In the genomic region with DNA sequence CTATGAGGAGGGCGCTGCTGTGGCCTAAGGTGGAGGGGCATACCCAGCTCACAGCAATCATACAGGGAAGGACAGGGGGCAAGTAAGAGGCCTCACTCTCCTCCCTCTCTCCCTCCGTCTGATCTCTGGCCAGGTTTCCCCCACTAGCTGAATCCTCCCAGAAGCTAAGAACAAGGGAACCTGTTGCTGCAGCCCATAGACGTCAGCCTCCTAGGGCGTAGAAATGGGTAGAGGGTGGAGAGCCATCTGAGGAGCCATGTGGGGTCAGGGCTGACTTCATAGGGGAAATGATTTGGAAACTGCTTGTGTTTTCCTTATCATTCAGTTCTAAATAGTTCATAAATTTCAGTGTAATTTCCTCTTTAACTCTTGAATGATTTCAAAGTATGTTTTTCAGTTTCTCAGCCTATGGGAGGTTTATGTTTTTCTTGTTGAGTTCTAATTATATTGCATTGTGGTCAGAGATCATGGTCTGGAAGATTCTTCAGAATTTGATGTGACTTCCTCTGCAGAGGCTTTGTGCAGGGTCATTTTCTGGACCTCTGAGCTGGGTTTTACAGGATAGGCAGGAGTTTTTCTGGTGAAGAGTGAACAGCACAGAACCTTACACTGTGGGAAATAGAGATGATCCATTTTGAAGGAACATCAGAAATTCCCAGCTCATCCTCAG, we compare ENCODE assay signal across 17 cellular contexts. TPM values are rescaled to one million over a fixed set of nuclear protein-coding genes. Genes with fewer than 3 reads are reported as not detected.
DNase-seq lines count a peak whose midpoint lies in the region; ATAC-seq, FAIRE-seq and TF ChIP-seq lines count a peak whose summit lies in the region.
"Had no signal": no experiment of that assay in that cellular context is flagged by ENCODE, and none has a peak within 500 bp of the region (broad histone marks: within the 10 kb centered on the region; RNA-seq: fewer than 3 reads in every experiment).

No MANE protein-coding gene starts in this region.

- no peak overlapping the region for H2BK120ac ChIP-seq in IMR-90 (ENCODE audit: low read depth, low read length)

- H3K9me3 ChIP-seq in IMR-90 (ENCODE audit: control insufficient read depth, insufficient read depth, low read length): no peaks in the 10 kb centered on the region
- H3K9me3 ChIP-seq in GM12878 (replicated peaks; ENCODE audit: control insufficient read depth, insufficient read depth, low read length): no peaks in the 10 kb centered on the region
- H3K9me3 ChIP-seq: Peyer's patch had no signal

- no peak overlapping the region for H2AK9ac ChIP-seq in IMR-90 (replicated peaks; ENCODE audit: low read depth, low read length, poor library complexity)

- peaks cover 16% of the 10 kb centered on the region for H3K79me2 ChIP-seq in GM12878 (ENCODE audit: control insufficient read depth, insufficient read depth, low read length)

- DNase-seq in natural killer cell (no peak), IMR-90 (no peak), GM12878 (ENCODE audit: low read depth, low spot score) (no peak)
- DNase-seq in natural killer cell treated with Interleukin-12 subunit alpha and Interleukin-12 subunit beta and Interleukin-15 and Interleukin-18, amount 100 ng/mL, for 72 hours (ENCODE audit: low spot score): no peak
- DNase-seq in stimulated activated naive B cell treated with anti-CD40 and anti-IgM and Interleukin-4, amounts not matched to agents 10 μg/mL and 1 μg/mL and 100 μg/mL, for 72 hours: peak; percentile 62
- DNase-seq: C1 segment of cervical spinal cord, COR-L47, DMS153, NCI-H2029, NCI-H2171 treated with DMSO at 0.1 percent for 48 hours, NCI-H510A, Right ventricle myocardium superior had no signal

- TF ChIP-seq RAD21 in IMR-90 (IDR thresholded peaks at IDR 0.05; ENCODE audit: low read length) (no peak), GM12878 (IDR thresholded peaks at IDR 0.05; ENCODE audit: insufficient read depth, low read depth, low read length) (no peak)

- WGBS in IMR-90 (ENCODE audit: extremely low coverage in 2 of 2, insufficient read length in 1 of 2), 2 experiments: no CpG with 5 or more reads among the region's 4 CpGs
- WGBS in GM12878 (ENCODE audit: insufficient coverage, insufficient replicate concordance, low lambda C conversion rate, missing lambda C conversion rate): 64% methylated on average over 4 of the region's 4 CpGs

- H3K4me3 Mint-ChIP-seq in natural killer cell: no peak overlapping the region
- no peak overlapping the region for H3K4me3 Mint-ChIP-seq in natural killer cell treated with Interleukin-12 subunit alpha and Interleukin-12 subunit beta and Interleukin-15 and Interleukin-18, amount 100 ng/mL, for 72 hours
- H3K4me3 Mint-ChIP-seq in stimulated activated naive B cell treated with anti-CD40 and anti-IgM and Interleukin-4, amounts not matched to agents 10 μg/mL and 1 μg/mL and 100 μg/mL, for 72 hours: peak overlapping the region; percentile 57 to 89

- no peak for FAIRE-seq in GM12878 (lab: Jason Lieb, UNC)

- no peaks in the 10 kb centered on the region for H3K36me3 Mint-ChIP-seq in natural killer cell
- H3K36me3 Mint-ChIP-seq in natural killer cell treated with Interleukin-12 subunit alpha and Interleukin-12 subunit beta and Interleukin-15 and Interleukin-18, amount 100 ng/mL, for 72 hours: no peaks in the 10 kb centered on the region
- H3K36me3 Mint-ChIP-seq in stimulated activated naive B cell treated with anti-CD40 and anti-IgM and Interleukin-4, amounts not matched to agents 10 μg/mL and 1 μg/mL and 100 μg/mL, for 72 hours: peaks cover 14 to 15% of the 10 kb centered on the region in 2 donors

- RAD21 ChIA-PET in GM12878 (lab: Charles Lee; ENCODE audit: unreplicated experiment): no interaction called here

- no peak overlapping the region for H2BK15ac ChIP-seq in IMR-90 (ENCODE audit: low read depth, low read length)

- no peak for ATAC-seq in natural killer cell
- ATAC-seq in natural killer cell treated with Interleukin-12 subunit alpha and Interleukin-12 subunit beta and Interleukin-15 and Interleukin-18, amount 100 ng/mL, for 72 hours: no peak
- ATAC-seq in IMR-90 (ENCODE audit: low read depth): no peak
- ATAC-seq in GM12878: no peak
- ATAC-seq in stimulated activated naive B cell treated with anti-CD40 and anti-IgM and Interleukin-4, amounts not matched to agents 10 μg/mL and 1 μg/mL and 100 μg/mL, for 72 hours (replicated peaks): peak; percentile 75
- ATAC-seq in HG03175 (IDR thresholded peaks at IDR 0.05; ENCODE audit: unreplicated experiment): no peak
- no peak for ATAC-seq in HG03571 (IDR thresholded peaks at IDR 0.05; ENCODE audit: unreplicated experiment)
- ATAC-seq: SK-N-SH treated with all-trans-retinoic acid at 6 μM for 48 hours had no signal

- H4K20me1 ChIP-seq in IMR-90 (ENCODE audit: insufficient read depth, low read length) (0 out of 2 replicates have a peak, but pooled peaks cover 8% of the 10 kb centered on the region), GM12878 (ENCODE audit: control insufficient read depth, insufficient read depth) (no peaks in the 10 kb centered on the region)

- H3K4me2 ChIP-seq in IMR-90 (ENCODE audit: low read depth, low read length) (no peak overlapping the region), GM12878 (ENCODE audit: control insufficient read depth, insufficient read depth) (peak overlapping the region; percentile 17)

- H3K27me3 Mint-ChIP-seq in natural killer cell (ENCODE audit: low read depth in 2 of 2): no peaks in the 10 kb centered on the region
- H3K27me3 Mint-ChIP-seq in natural killer cell treated with Interleukin-12 subunit alpha and Interleukin-12 subunit beta and Interleukin-15 and Interleukin-18, amount 100 ng/mL, for 72 hours: no peaks in the 10 kb centered on the region
- no peaks in the 10 kb centered on the region for H3K27me3 Mint-ChIP-seq in stimulated activated naive B cell treated with anti-CD40 and anti-IgM and Interleukin-4, amounts not matched to agents 10 μg/mL and 1 μg/mL and 100 μg/mL, for 72 hours

- H3K27me3 ChIP-seq in IMR-90 (ENCODE audit: control insufficient read depth, insufficient read depth, low read length): no peaks in the 10 kb centered on the region
- no peaks in the 10 kb centered on the region for H3K27me3 ChIP-seq in GM12878 (replicated peaks in 1 of 2; ENCODE audit: control insufficient read depth in 2 of 2, insufficient read depth in 2 of 2, low read length in 1 of 2)
- H3K27me3 ChIP-seq: Peyer's patch had no signal

- peak overlapping the region; percentile 27 to 94 for H3K27ac Mint-ChIP-seq in natural killer cell
- H3K27ac Mint-ChIP-seq in natural killer cell treated with Interleukin-12 subunit alpha and Interleukin-12 subunit beta and Interleukin-15 and Interleukin-18, amount 100 ng/mL, for 72 hours: peak overlapping the region in 1 of 2 donors; percentile 91
- H3K27ac Mint-ChIP-seq in stimulated activated naive B cell treated with anti-CD40 and anti-IgM and Interleukin-4, amounts not matched to agents 10 μg/mL and 1 μg/mL and 100 μg/mL, for 72 hours: peak overlapping the region; percentile 95

- peaks cover 17% of the 10 kb centered on the region for H3K9me1 ChIP-seq in IMR-90 (ENCODE audit: insufficient read depth, low read length)

- no peak overlapping the region for H2AK5ac ChIP-seq in IMR-90 (ENCODE audit: low read depth, low read length)

- intact Hi-C loops in natural killer cell (cut with micrococcal nuclease): loop anchor here (5.0 kb wide), 1 partner anchor 98 kb away; the partner anchor contains the start of gene EFCAB14
- intact Hi-C loops in IMR-90 (cut with micrococcal nuclease): loop anchor here (5.0 kb wide), 1 partner anchor 98 kb away; the partner anchor contains the start of gene EFCAB14
- intact Hi-C loops in GM12878 (cut with micrococcal nuclease; ENCODE audit: unreplicated experiment): loop anchor here (5.0 kb wide), 2 partner anchors 48 to 98 kb away; partner anchors contain the start of genes ATPAF1 and EFCAB14

- H4K5ac ChIP-seq in IMR-90 (ENCODE audit: low read depth, low read length): no peak overlapping the region

- H3K4me3 ChIP-seq in IMR-90 (ENCODE audit: insufficient read depth, low read depth, low read length): no peak overlapping the region
- H3K4me3 ChIP-seq in GM12878: no peak overlapping the region
- H3K4me3 ChIP-seq: Peyer's patch had no signal

- peaks cover 14 to 27% of the 10 kb centered on the region in 2 experiments for H3K79me1 ChIP-seq in IMR-90 (ENCODE audit: low read depth in 1 of 2, low read length in 2 of 2)

- dilution Hi-C loops in IMR-90 (cut with HindIII; ENCODE audit: low sequenced_read_pairs, unreplicated experiment): no loop called here

- CTCF ChIA-PET in IMR-90 (lab: Yijun Ruan, JAX) (interaction anchor here (0.5 kb wide), 1 partner anchor 74 kb away, joined by 5 read pairs; no protein-coding TSS in a partner anchor), GM12878 (lab: Yijun Ruan, JAX) (interaction anchor here (0.6 to 2.7 kb wide), 5 partner anchors 15 to 241 kb away, joined by 3 to 20 read pairs (median 3); partner anchors contain the start of genes ATPAF1 and MKNK1)

- H2BK20ac ChIP-seq in IMR-90 (ENCODE audit: low read depth, low read length): no peak overlapping the region; the same call in 1 of the 2 replicates

- no peaks in the 10 kb centered on the region for H3K9me3 Mint-ChIP-seq in natural killer cell
- H3K9me3 Mint-ChIP-seq in natural killer cell treated with Interleukin-12 subunit alpha and Interleukin-12 subunit beta and Interleukin-15 and Interleukin-18, amount 100 ng/mL, for 72 hours: no peaks in the 10 kb centered on the region
- H3K9me3 Mint-ChIP-seq in stimulated activated naive B cell treated with anti-CD40 and anti-IgM and Interleukin-4, amounts not matched to agents 10 μg/mL and 1 μg/mL and 100 μg/mL, for 72 hours: no peaks in the 10 kb centered on the region

- H2BK5ac ChIP-seq in IMR-90 (ENCODE audit: low read depth, low read length, poor library complexity, severe bottlenecking): no peak overlapping the region

- no peak for TF ChIP-seq EP300 in GM12878 (IDR thresholded peaks at IDR 0.05; ENCODE audit: borderline replicate concordance in 1 of 2, control insufficient read depth in 1 of 2, low read depth in 2 of 2, low read length in 2 of 2)

- no peak overlapping the region for H3K23ac ChIP-seq in IMR-90 (ENCODE audit: low read depth, low read length)

- H3K4me1 Mint-ChIP-seq in natural killer cell: peaks cover 23 to 34% of the 10 kb centered on the region in 2 donors
- peaks cover 26% of the 10 kb centered on the region in 2 donors for H3K4me1 Mint-ChIP-seq in natural killer cell treated with Interleukin-12 subunit alpha and Interleukin-12 subunit beta and Interleukin-15 and Interleukin-18, amount 100 ng/mL, for 72 hours (ENCODE audit: low read depth in 2 of 2)
- peaks cover 65 to 84% of the 10 kb centered on the region in 2 donors for H3K4me1 Mint-ChIP-seq in stimulated activated naive B cell treated with anti-CD40 and anti-IgM and Interleukin-4, amounts not matched to agents 10 μg/mL and 1 μg/mL and 100 μg/mL, for 72 hours

- TF ChIP-seq CTCF in natural killer cell (IDR thresholded peaks at IDR 0.05) (no peak), IMR-90 (conservative IDR thresholded peaks at IDR 0.05; ENCODE audit: low read depth, low read length) (no peak), GM12878 (IDR thresholded peaks at IDR 0.05 in 2 of 3, conservative IDR thresholded peaks at IDR 0.05 in 1 of 3; ENCODE audit: control insufficient read depth in 2 of 3, extremely low read depth in 1 of 3, insufficient read depth in 1 of 3, low read depth in 3 of 3, low read length in 3 of 3) (no peak)

- H3K56ac ChIP-seq in IMR-90 (ENCODE audit: extremely low read depth, insufficient read depth, low read length): no peak overlapping the region

- no peak overlapping the region for H3K9ac ChIP-seq in IMR-90 (ENCODE audit: low read depth, low read length)
- H3K9ac ChIP-seq in GM12878 (ENCODE audit: control insufficient read depth, insufficient read depth, low read length): no peak overlapping the region

- POLR2A ChIA-PET in IMR-90 (lab: Charles Lee; ENCODE audit: unreplicated experiment): no interaction called here
- POLR2A ChIA-PET in GM12878 (lab: Charles Lee): interaction anchor here (8.8 kb wide), 1 partner anchor 15 kb away, joined by 124 read pairs; the partner anchor contains the start of gene MKNK1

- TF ChIP-seq POLR2A in IMR-90 (IDR thresholded peaks at IDR 0.05; ENCODE audit: low read depth, low read length) (no peak), GM12878 (IDR thresholded peaks at IDR 0.05; ENCODE audit: low read depth, low read length) (no peak)

- no peak overlapping the region for H3K18ac ChIP-seq in IMR-90 (ENCODE audit: low read depth, low read length)

- no TSS peak for BruUV-seq in IMR-90 (replicated peaks; lab: Mats Ljungman, UMichigan)
- no TSS peak for BruUV-seq in GM12878 (replicated peaks; lab: Mats Ljungman, UMichigan)

- H3K36me3 ChIP-seq in IMR-90 (ENCODE audit: control insufficient read depth, insufficient read depth, low read length): no peaks in the 10 kb centered on the region
- H3K36me3 ChIP-seq in GM12878 (ENCODE audit: control insufficient read depth in 2 of 2, insufficient read depth in 2 of 2, low read length in 1 of 2): no peaks in the 10 kb centered on the region
- H3K36me3 ChIP-seq: Peyer's patch had no signal

- H3K4me1 ChIP-seq in IMR-90 (ENCODE audit: control insufficient read depth, insufficient read depth, low read length) (peaks cover 14% of the 10 kb centered on the region), GM12878 (ENCODE audit: control insufficient read depth, insufficient read depth, low read length) (peaks cover 36% of the 10 kb centered on the region)

- H3K27ac ChIP-seq in IMR-90 (ENCODE audit: insufficient read depth, low read length) (no peak overlapping the region), GM12878 (ENCODE audit: control insufficient read depth, insufficient read depth) (no peak overlapping the region; the same call in 1 of the 2 replicates)
- H3K27ac ChIP-seq: Peyer's patch had no signal

- in situ Hi-C loops in IMR-90 (cut with MboI; ENCODE audit: low sequenced_read_pairs): no loop called here
- in situ Hi-C loops in GM12878 (cut with MboI): no loop called here

- SMC1A ChIA-PET in GM12878 (lab: Charles Lee; ENCODE audit: uncharacterized antibody, unreplicated experiment): interaction anchor here (1.4 to 5.7 kb wide), 2 partner anchors 12 to 14 kb away, joined by 4 to 53 read pairs; partner anchors contain the start of gene MKNK1

- no peak overlapping the region for H3K14ac ChIP-seq in IMR-90 (replicated peaks; ENCODE audit: low read depth, low read length)

- no peak overlapping the region for H4K8ac ChIP-seq in IMR-90 (ENCODE audit: low read depth in 2 of 2, low read length in 2 of 2)

- H4K91ac ChIP-seq in IMR-90 (ENCODE audit: insufficient read depth, low read depth, low read length): no peak overlapping the region

- H2AFZ ChIP-seq in IMR-90 (replicated peaks; ENCODE audit: low read length, poor library complexity) (peak overlapping the region; percentile 9), GM12878 (ENCODE audit: control insufficient read depth, low read depth, low read length) (peak overlapping the region; percentile 23; the same call in 1 of the 2 replicates)

- H3K4ac ChIP-seq in IMR-90 (ENCODE audit: low read depth, low read length): no peak overlapping the region

RNA-seq across cellular contexts. Expression of gene MOB3C, which starts 2.3 kb away (rescaled TPM):
- total RNA-seq in natural killer cell (10 to 100 TPM; 16.7 to 25.1 (median 19.2) TPM), IMR-90 (2012; rRNA removed) (6.4 and 7.3 TPM in 2 replicates), GM12878 (2014; rRNA removed) (10.3 and 11.1 TPM in 2 replicates), GM12878 (2014; rRNA removed; fragmentation: Illumina TruSeq; extraction: Trizol) (8.4 and 8.6 TPM in 2 replicates), GM12878 (2021) (9.9 and 11.4 TPM in 2 replicates)
- 10 to 100 TPM; 12.3 to 20.7 TPM for total RNA-seq in natural killer cell treated with Interleukin-12 subunit alpha and Interleukin-12 subunit beta and Interleukin-15 and Interleukin-18, amount 100 ng/mL, for 72 hours
- polyA plus RNA-seq in IMR-90 (2012; rRNA removed) (8.3 and 9.0 TPM in 2 replicates), GM12878 (2011; rRNA removed) (12.4 and 16.0 TPM in 2 replicates), GM12878 (2014; fragmentation: Illumina TruSeq; extraction: Trizol) (10.3 and 12.8 TPM in 2 replicates), GM12878 (2014; fragmentation: Nextera tagmentation; extraction: Ambion mirVana) (1 to 10 TPM; 1.0 to 4.1 TPM), GM12878 (2014; rRNA removed) (9.8 and 10.7 TPM in 2 replicates), GM12878 (2016; fragmentation: Nextera tagmentation; extraction: Ambion mirVana) (1 to 10 TPM; 5.6 to 5.9 TPM)
- 7.2 and 9.7 TPM in 2 replicates for polyA plus RNA-seq in IMR-90 (2012; cell fraction: cytosol; rRNA removed)
- 22.3 and 26.0 TPM in 2 replicates for polyA plus RNA-seq in IMR-90 (2012; cell fraction: nucleus; rRNA removed; ENCODE audit: low replicate concordance)
- 18.1 and 19.8 TPM in 2 replicates for total RNA-seq in GM12878 (2013; cell fraction: nucleolus; rRNA removed)
- 8.6 TPM for polyA plus RNA-seq in GM12878 (2011; ENCODE audit: low read depth)
- 16.4 and 17.1 TPM in 2 replicates for polyA plus RNA-seq in GM12878 (2011; cell fraction: cytosol; rRNA removed)
- 19.9 and 24.1 TPM in 2 replicates for polyA plus RNA-seq in GM12878 (2011; cell fraction: nucleus; rRNA removed)
- 10.2 and 11.3 TPM in 2 replicates for polyA plus RNA-seq in GM12878 (2012)
- polyA minus RNA-seq in GM12878 (2011; rRNA and poly(A)+ RNA removed): 14.6 and 18.1 TPM in 2 replicates
- polyA minus RNA-seq in GM12878 (2011; cell fraction: cytosol; rRNA and poly(A)+ RNA removed): 2.7 and 4.0 TPM in 2 replicates
- polyA minus RNA-seq in GM12878 (2011; cell fraction: nucleus; rRNA and poly(A)+ RNA removed): 12.7 and 18.1 TPM in 2 replicates

RNA-seq across cellular contexts. Expression of gene MKNK1, which starts 14.8 kb away (rescaled TPM):
- 10 to 100 TPM; 59.5 to 81.5 (median 65.5) TPM for total RNA-seq in natural killer cell
- total RNA-seq in natural killer cell treated with Interleukin-12 subunit alpha and Interleukin-12 subunit beta and Interleukin-15 and Interleukin-18, amount 100 ng/mL, for 72 hours: 10 to 100 TPM; 63.7 to 89.9 TPM
- 14.3 and 16.4 TPM in 2 replicates for total RNA-seq in IMR-90 (2012; rRNA removed)
- polyA plus RNA-seq in IMR-90 (2012; rRNA removed): 32.9 and 35.2 TPM in 2 replicates
- polyA plus RNA-seq in IMR-90 (2012; cell fraction: cytosol; rRNA removed): 19.1 and 20.7 TPM in 2 replicates
- polyA plus RNA-seq in IMR-90 (2012; cell fraction: nucleus; rRNA removed; ENCODE audit: low replicate concordance): 196 and 231 TPM in 2 replicates
- total RNA-seq in GM12878 (2013; cell fraction: nucleolus; rRNA removed): 46.3 and 51.4 TPM in 2 replicates
- total RNA-seq in GM12878 (2014; rRNA removed): 19.1 and 20.0 TPM in 2 replicates
- 19.2 and 21.2 TPM in 2 replicates for total RNA-seq in GM12878 (2014; rRNA removed; fragmentation: Illumina TruSeq; extraction: Trizol)
- total RNA-seq in GM12878 (2021): 22.1 and 29.1 TPM in 2 replicates
- 30.5 TPM for polyA plus RNA-seq in GM12878 (2011; ENCODE audit: low read depth)
- polyA plus RNA-seq in GM12878 (2011; rRNA removed): 27.8 and 34.6 TPM in 2 replicates
- polyA plus RNA-seq in GM12878 (2011; cell fraction: cytosol; rRNA removed): 27.9 and 31.4 TPM in 2 replicates
- polyA plus RNA-seq in GM12878 (2011; cell fraction: nucleus; rRNA removed): 72.1 and 77.2 TPM in 2 replicates
- polyA plus RNA-seq in GM12878 (2012): 19.6 and 25.7 TPM in 2 replicates
- 26.3 and 34.6 TPM in 2 replicates for polyA plus RNA-seq in GM12878 (2014; fragmentation: Illumina TruSeq; extraction: Trizol)
- 10 to 100 TPM; 13.7 to 17.0 TPM for polyA plus RNA-seq in GM12878 (2014; fragmentation: Nextera tagmentation; extraction: Ambion mirVana)
- 29.9 and 30.2 TPM in 2 replicates for polyA plus RNA-seq in GM12878 (2014; rRNA removed)
- polyA plus RNA-seq in GM12878 (2016; fragmentation: Nextera tagmentation; extraction: Ambion mirVana): 10 to 100 TPM; 26.8 to 29.7 TPM
- 25.4 and 27.3 TPM in 2 replicates for polyA minus RNA-seq in GM12878 (2011; rRNA and poly(A)+ RNA removed)
- polyA minus RNA-seq in GM12878 (2011; cell fraction: cytosol; rRNA and poly(A)+ RNA removed): 5.7 and 10.1 TPM in 2 replicates
- polyA minus RNA-seq in GM12878 (2011; cell fraction: nucleus; rRNA and poly(A)+ RNA removed): 14.7 and 28.6 TPM in 2 replicates

RNA-seq across cellular contexts. Expression of gene ATPAF1, which starts 49.3 kb away (rescaled TPM):
- total RNA-seq in natural killer cell (10 to 100 TPM; 18.0 to 21.7 (median 19.0) TPM), IMR-90 (2012; rRNA removed) (52.2 and 80.3 TPM in 2 replicates), GM12878 (2014; rRNA removed) (42.8 and 49.5 TPM in 2 replicates), GM12878 (2014; rRNA removed; fragmentation: Illumina TruSeq; extraction: Trizol) (40.1 and 41.3 TPM in 2 replicates), GM12878 (2021) (39.6 and 40.2 TPM in 2 replicates)
- total RNA-seq in natural killer cell treated with Interleukin-12 subunit alpha and Interleukin-12 subunit beta and Interleukin-15 and Interleukin-18, amount 100 ng/mL, for 72 hours: 10 to 100 TPM; 34.1 to 40.9 TPM
- polyA plus RNA-seq in IMR-90 (2012; rRNA removed) (45.4 and 55.5 TPM in 2 replicates), GM12878 (2011; rRNA removed) (93.5 and 123 TPM in 2 replicates), GM12878 (2014; fragmentation: Illumina TruSeq; extraction: Trizol) (61.1 and 67.6 TPM in 2 replicates), GM12878 (2014; fragmentation: Nextera tagmentation; extraction: Ambion mirVana) (10 to 100 TPM; 15.2 to 32.6 TPM), GM12878 (2014; rRNA removed) (42.3 and 54.0 TPM in 2 replicates), GM12878 (2016; fragmentation: Nextera tagmentation; extraction: Ambion mirVana) (10 to 100 TPM; 64.2 to 74.6 TPM)
- 19.9 and 67.2 TPM in 2 replicates for polyA plus RNA-seq in IMR-90 (2012; cell fraction: cytosol; rRNA removed)
- 8.4 and 36.0 TPM in 2 replicates for polyA plus RNA-seq in IMR-90 (2012; cell fraction: nucleus; rRNA removed; ENCODE audit: low replicate concordance)
- 31.8 and 37.1 TPM in 2 replicates for total RNA-seq in GM12878 (2013; cell fraction: nucleolus; rRNA removed)
- polyA plus RNA-seq in GM12878 (2011; ENCODE audit: low read depth): 49.3 TPM
- 69.3 and 105 TPM in 2 replicates for polyA plus RNA-seq in GM12878 (2011; cell fraction: cytosol; rRNA removed)
- 35.8 and 37.9 TPM in 2 replicates for polyA plus RNA-seq in GM12878 (2011; cell fraction: nucleus; rRNA removed)
- polyA plus RNA-seq in GM12878 (2012): 35.3 and 44.8 TPM in 2 replicates
- polyA minus RNA-seq in GM12878 (2011; rRNA and poly(A)+ RNA removed): 49.3 and 62.9 TPM in 2 replicates
- polyA minus RNA-seq in GM12878 (2011; cell fraction: cytosol; rRNA and poly(A)+ RNA removed): 17.8 and 19.5 TPM in 2 replicates
- polyA minus RNA-seq in GM12878 (2011; cell fraction: nucleus; rRNA and poly(A)+ RNA removed): 13.5 and 17.1 TPM in 2 replicates

RNA-seq across cellular contexts. Expression of gene TEX38, which starts 52.8 kb away (rescaled TPM):
- total RNA-seq in natural killer cell: under 1 TPM in 2 of 3 donors, not detected in 1; 0.26 to 0.75 TPM
- under 1 TPM in 1 of 2 donors, not detected in 1; 0.59 TPM for total RNA-seq in natural killer cell treated with Interleukin-12 subunit alpha and Interleukin-12 subunit beta and Interleukin-15 and Interleukin-18, amount 100 ng/mL, for 72 hours
- total RNA-seq in IMR-90 (2012; rRNA removed): not detected in 2 replicates
- polyA plus RNA-seq in IMR-90 (2012; rRNA removed): not detected in 2 replicates
- not detected in 2 replicates for polyA plus RNA-seq in IMR-90 (2012; cell fraction: cytosol; rRNA removed)
- 0.23 TPM in 1 of 2 replicates, not detected in the other for polyA plus RNA-seq in IMR-90 (2012; cell fraction: nucleus; rRNA removed; ENCODE audit: low replicate concordance)
- not detected in 2 replicates for total RNA-seq in GM12878 (2013; cell fraction: nucleolus; rRNA removed)
- not detected in 2 replicates for total RNA-seq in GM12878 (2014; rRNA removed)
- not detected in 2 replicates for total RNA-seq in GM12878 (2014; rRNA removed; fragmentation: Illumina TruSeq; extraction: Trizol)
- total RNA-seq in GM12878 (2021): not detected in 2 replicates
- not detected for polyA plus RNA-seq in GM12878 (2011; ENCODE audit: low read depth)
- 0.07 TPM in 1 of 2 replicates, not detected in the other for polyA plus RNA-seq in GM12878 (2011; rRNA removed)
- not detected in 2 replicates for polyA plus RNA-seq in GM12878 (2011; cell fraction: cytosol; rRNA removed)
- polyA plus RNA-seq in GM12878 (2011; cell fraction: nucleus; rRNA removed): 0.15 TPM in 1 of 2 replicates, not detected in the other
- 0.32 TPM in 1 of 2 replicates, not detected in the other for polyA plus RNA-seq in GM12878 (2012)
- not detected in 2 replicates for polyA plus RNA-seq in GM12878 (2014; fragmentation: Illumina TruSeq; extraction: Trizol)
- not detected for polyA plus RNA-seq in GM12878 (2014; fragmentation: Nextera tagmentation; extraction: Ambion mirVana)
- not detected in 2 replicates for polyA plus RNA-seq in GM12878 (2014; rRNA removed)
- under 1 TPM; 0.15 to 0.32 TPM for polyA plus RNA-seq in GM12878 (2016; fragmentation: Nextera tagmentation; extraction: Ambion mirVana)
- polyA minus RNA-seq in GM12878 (2011; rRNA and poly(A)+ RNA removed): 0.21 TPM in 1 of 2 replicates, not detected in the other
- not detected in 2 replicates for polyA minus RNA-seq in GM12878 (2011; cell fraction: cytosol; rRNA and poly(A)+ RNA removed)
- polyA minus RNA-seq in GM12878 (2011; cell fraction: nucleus; rRNA and poly(A)+ RNA removed): not detected in 2 replicates
- total RNA-seq: Peyer's patch, Right ventricle myocardium superior had no signal
- polyA plus RNA-seq: AG04450 had no signal

Comparison
In these comparisons a context has a peak if more than half of its experiments do, and no peak if none do; other contexts are left out.
1. ATAC-seq: peak in stimulated activated naive B cell treated with anti-CD40 and anti-IgM and Interleukin-4, amounts not matched to agents 10 μg/mL and 1 μg/mL and 100 μg/mL, for 72 hours (2 of 2); none in natural killer cell (0 of 3), natural killer cell treated with Interleukin-12 subunit alpha and Interleukin-12 subunit beta and Interleukin-15 and Interleukin-18, amount 100 ng/mL, for 72 hours (0 of 2), IMR-90 (single experiment), GM12878 (single experiment), HG03175 (single experiment) and HG03571 (single experiment).
2. H3K4me3 Mint-ChIP-seq: peak in stimulated activated naive B cell treated with anti-CD40 and anti-IgM and Interleukin-4, amounts not matched to agents 10 μg/mL and 1 μg/mL and 100 μg/mL, for 72 hours (2 of 2); none in natural killer cell (single experiment) and natural killer cell treated with Interleukin-12 subunit alpha and Interleukin-12 subunit beta and Interleukin-15 and Interleukin-18, amount 100 ng/mL, for 72 hours (single experiment).